Comparison of ENCODE assay signal across 1 cellular context in the genomic region with DNA sequence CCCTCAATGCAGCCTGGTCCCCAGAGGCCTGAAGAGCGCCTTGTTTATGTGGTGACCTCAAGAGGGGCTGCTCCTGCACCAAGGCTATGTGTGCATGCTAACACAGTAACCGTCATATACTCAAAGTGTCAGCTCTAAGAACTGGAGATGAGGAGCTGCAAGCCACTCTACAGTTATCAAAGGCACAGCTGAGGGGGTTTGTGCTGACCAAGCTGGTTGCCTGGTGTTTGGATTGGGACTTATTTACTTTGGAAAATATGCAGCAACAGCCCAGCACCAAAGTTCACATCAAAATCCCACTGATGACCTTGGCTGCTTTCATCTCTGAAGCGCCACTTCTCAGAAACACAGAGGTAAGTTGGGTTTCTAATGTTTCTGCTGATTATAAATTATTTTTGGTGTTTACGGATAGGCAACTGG.
A peak's percentile ranks its signal among the peaks of the same experiment; 100 is the strongest.
TF ChIP-seq lines count a peak whose summit lies in the region.

A gene with protein sequence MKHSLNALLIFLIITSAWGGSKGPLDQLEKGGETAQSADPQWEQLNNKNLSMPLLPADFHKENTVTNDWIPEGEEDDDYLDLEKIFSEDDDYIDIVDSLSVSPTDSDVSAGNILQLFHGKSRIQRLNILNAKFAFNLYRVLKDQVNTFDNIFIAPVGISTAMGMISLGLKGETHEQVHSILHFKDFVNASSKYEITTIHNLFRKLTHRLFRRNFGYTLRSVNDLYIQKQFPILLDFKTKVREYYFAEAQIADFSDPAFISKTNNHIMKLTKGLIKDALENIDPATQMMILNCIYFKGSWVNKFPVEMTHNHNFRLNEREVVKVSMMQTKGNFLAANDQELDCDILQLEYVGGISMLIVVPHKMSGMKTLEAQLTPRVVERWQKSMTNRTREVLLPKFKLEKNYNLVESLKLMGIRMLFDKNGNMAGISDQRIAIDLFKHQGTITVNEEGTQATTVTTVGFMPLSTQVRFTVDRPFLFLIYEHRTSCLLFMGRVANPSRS (plus strand): TSS at position 321 of the 420 bp plus-strand sequence. CDS start 5,200 bp downstream, outside the sequence.

TF ChIP-seq in HepG2, 621 proteins besides CTCF, POLR2A, EP300 and RAD21 (continued from another document and continues in another):
- TF ChIP-seq GATA4 (IDR thresholded peaks at IDR 0.05; ENCODE audit: borderline replicate concordance, low read depth) (peak; percentile 61; the same call in 1 of the 2 replicates), ETV5 (CRISPR knock-in tag; IDR thresholded peaks at IDR 0.05; ENCODE audit: borderline replicate concordance) (peak; percentile 34; the same call in 1 of the 2 replicates), MTA1 (CRISPR knock-in tag; IDR thresholded peaks at IDR 0.05; ENCODE audit: borderline replicate concordance) (peak; percentile 50; the same call in 1 of the 2 replicates), LRRFIP1 (CRISPR knock-in tag; conservative IDR thresholded peaks at IDR 0.05) (no peak), ZFAT (CRISPR knock-in tag; conservative IDR thresholded peaks at IDR 0.05) (no peak), TCF7 (IDR thresholded peaks at IDR 0.05; ENCODE audit: low read depth) (peak; percentile 84), FOXM1 (CRISPR knock-in tag; IDR thresholded peaks at IDR 0.05) (no peak), MAF1 (CRISPR knock-in tag; IDR thresholded peaks at IDR 0.05; ENCODE audit: borderline replicate concordance) (peak; percentile 66; the same call in 1 of the 2 replicates), TFE3 (CRISPR knock-in tag; IDR thresholded peaks at IDR 0.05) (peak; percentile 52; the same call in 1 of the 2 replicates), BCL6 (CRISPR knock-in tag; IDR thresholded peaks at IDR 0.05) (peak; percentile 78; the same call in 1 of the 2 replicates), SIX1 (CRISPR knock-in tag; IDR thresholded peaks at IDR 0.05; ENCODE audit: borderline replicate concordance) (peak; percentile 63; the same call in 1 of the 2 replicates), RBM39 (IDR thresholded peaks at IDR 0.05; ENCODE audit: low read depth, low read length, poor library complexity, severe bottlenecking) (no peak), CEBPG (CRISPR knock-in tag; IDR thresholded peaks at IDR 0.05) (peak; percentile 69), CCAR2 (optimal IDR thresholded peaks at IDR 0.05; ENCODE audit: low read depth, low read length) (no peak), ZNF562 (CRISPR knock-in tag; IDR thresholded peaks at IDR 0.05; ENCODE audit: borderline replicate concordance) (no peak), IKZF5 (CRISPR knock-in tag; IDR thresholded peaks at IDR 0.05) (peak; percentile 95), BHLHE40 (IDR thresholded peaks at IDR 0.05; ENCODE audit: low read length) (no peak), HNF4A (CRISPR knock-in tag; IDR thresholded peaks at IDR 0.05) (peak; percentile 95), ZNF746 (CRISPR knock-in tag; IDR thresholded peaks at IDR 0.05) (peak; percentile 46; the same call in 1 of the 2 replicates), NFIC (IDR thresholded peaks at IDR 0.05; ENCODE audit: low read length) (peak; percentile 51; the same call in 1 of the 2 replicates), ZNF776 (CRISPR knock-in tag; IDR thresholded peaks at IDR 0.05) (no peak), ZNF790 (CRISPR knock-in tag; IDR thresholded peaks at IDR 0.05; ENCODE audit: borderline replicate concordance) (no peak), ZNF235 (CRISPR knock-in tag; IDR thresholded peaks at IDR 0.05; ENCODE audit: borderline replicate concordance) (no peak), MAZ (IDR thresholded peaks at IDR 0.05; ENCODE audit: borderline replicate concordance, low read depth, low read length) (0 out of 2 replicates have a peak, but pooled peaks have one; percentile 8), MAZ (CRISPR knock-in tag; IDR thresholded peaks at IDR 0.05; ENCODE audit: low read depth) (0 out of 2 replicates have a peak, but pooled peaks have one; percentile 53), MTERF4 (CRISPR knock-in tag; IDR thresholded peaks at IDR 0.05) (no peak), ZNF224 (CRISPR knock-in tag; IDR thresholded peaks at IDR 0.05) (no peak), KDM4B (CRISPR knock-in tag; IDR thresholded peaks at IDR 0.05) (peak; percentile 68; the same call in 1 of the 2 replicates), ZSCAN12 (CRISPR knock-in tag; IDR thresholded peaks at IDR 0.05) (0 out of 2 replicates have a peak, but pooled peaks have one; percentile 70), CHD4 (IDR thresholded peaks at IDR 0.05; ENCODE audit: borderline replicate concordance, low read length) (no peak), SMAD3 (CRISPR knock-in tag; IDR thresholded peaks at IDR 0.05) (peak; percentile 65; the same call in 1 of the 2 replicates), YY1 (IDR thresholded peaks at IDR 0.05; ENCODE audit: insufficient read depth, insufficient replicate concordance, low read depth, low read length) (no peak)
- TF ChIP-seq, protein P1, sequence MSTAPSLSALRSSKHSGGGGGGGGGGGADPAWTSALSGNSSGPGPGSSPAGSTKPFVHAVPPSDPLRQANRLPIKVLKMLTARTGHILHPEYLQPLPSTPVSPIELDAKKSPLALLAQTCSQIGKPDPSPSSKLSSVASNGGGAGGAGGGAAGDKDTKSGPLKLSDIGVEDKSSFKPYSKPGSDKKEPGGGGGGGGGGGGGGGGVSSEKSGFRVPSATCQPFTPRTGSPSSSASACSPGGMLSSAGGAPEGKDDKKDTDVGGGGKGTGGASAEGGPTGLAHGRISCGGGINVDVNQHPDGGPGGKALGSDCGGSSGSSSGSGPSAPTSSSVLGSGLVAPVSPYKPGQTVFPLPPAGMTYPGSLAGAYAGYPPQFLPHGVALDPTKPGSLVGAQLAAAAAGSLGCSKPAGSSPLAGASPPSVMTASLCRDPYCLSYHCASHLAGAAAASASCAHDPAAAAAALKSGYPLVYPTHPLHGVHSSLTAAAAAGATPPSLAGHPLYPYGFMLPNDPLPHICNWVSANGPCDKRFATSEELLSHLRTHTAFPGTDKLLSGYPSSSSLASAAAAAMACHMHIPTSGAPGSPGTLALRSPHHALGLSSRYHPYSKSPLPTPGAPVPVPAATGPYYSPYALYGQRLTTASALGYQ (CRISPR knock-in tag; IDR thresholded peaks at IDR 0.05), result peak; percentile 87
- TF ChIP-seq, protein P2, sequence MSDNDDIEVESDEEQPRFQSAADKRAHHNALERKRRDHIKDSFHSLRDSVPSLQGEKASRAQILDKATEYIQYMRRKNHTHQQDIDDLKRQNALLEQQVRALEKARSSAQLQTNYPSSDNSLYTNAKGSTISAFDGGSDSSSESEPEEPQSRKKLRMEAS (IDR thresholded peaks at IDR 0.05), result peak; percentile 60; the same call in 1 of the 2 replicates
- TF ChIP-seq, protein P3, sequence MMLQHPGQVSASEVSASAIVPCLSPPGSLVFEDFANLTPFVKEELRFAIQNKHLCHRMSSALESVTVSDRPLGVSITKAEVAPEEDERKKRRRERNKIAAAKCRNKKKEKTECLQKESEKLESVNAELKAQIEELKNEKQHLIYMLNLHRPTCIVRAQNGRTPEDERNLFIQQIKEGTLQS (CRISPR knock-in tag; IDR thresholded peaks at IDR 0.05), result peak; percentile 70
- TF ChIP-seq, protein P4, sequence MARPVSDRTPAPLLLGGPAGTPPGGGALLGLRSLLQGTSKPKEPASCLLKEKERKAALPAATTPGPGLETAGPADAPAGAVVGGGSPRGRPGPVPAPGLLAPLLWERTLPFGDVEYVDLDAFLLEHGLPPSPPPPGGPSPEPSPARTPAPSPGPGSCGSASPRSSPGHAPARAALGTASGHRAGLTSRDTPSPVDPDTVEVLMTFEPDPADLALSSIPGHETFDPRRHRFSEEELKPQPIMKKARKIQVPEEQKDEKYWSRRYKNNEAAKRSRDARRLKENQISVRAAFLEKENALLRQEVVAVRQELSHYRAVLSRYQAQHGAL (CRISPR knock-in tag; IDR thresholded peaks at IDR 0.05; ENCODE audit: not compliant biosample characterization), result peak; percentile 74
- TF ChIP-seq, protein P5, sequence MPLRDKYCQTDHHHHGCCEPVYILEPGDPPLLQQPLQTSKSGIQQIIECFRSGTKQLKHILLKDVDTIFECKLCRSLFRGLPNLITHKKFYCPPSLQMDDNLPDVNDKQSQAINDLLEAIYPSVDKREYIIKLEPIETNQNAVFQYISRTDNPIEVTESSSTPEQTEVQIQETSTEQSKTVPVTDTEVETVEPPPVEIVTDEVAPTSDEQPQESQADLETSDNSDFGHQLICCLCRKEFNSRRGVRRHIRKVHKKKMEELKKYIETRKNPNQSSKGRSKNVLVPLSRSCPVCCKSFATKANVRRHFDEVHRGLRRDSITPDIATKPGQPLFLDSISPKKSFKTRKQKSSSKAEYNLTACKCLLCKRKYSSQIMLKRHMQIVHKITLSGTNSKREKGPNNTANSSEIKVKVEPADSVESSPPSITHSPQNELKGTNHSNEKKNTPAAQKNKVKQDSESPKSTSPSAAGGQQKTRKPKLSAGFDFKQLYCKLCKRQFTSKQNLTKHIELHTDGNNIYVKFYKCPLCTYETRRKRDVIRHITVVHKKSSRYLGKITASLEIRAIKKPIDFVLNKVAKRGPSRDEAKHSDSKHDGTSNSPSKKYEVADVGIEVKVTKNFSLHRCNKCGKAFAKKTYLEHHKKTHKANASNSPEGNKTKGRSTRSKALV (CRISPR knock-in tag; IDR thresholded peaks at IDR 0.05), result peak; percentile 58; the same call in 1 of the 2 replicates
- TF ChIP-seq, protein P6, sequence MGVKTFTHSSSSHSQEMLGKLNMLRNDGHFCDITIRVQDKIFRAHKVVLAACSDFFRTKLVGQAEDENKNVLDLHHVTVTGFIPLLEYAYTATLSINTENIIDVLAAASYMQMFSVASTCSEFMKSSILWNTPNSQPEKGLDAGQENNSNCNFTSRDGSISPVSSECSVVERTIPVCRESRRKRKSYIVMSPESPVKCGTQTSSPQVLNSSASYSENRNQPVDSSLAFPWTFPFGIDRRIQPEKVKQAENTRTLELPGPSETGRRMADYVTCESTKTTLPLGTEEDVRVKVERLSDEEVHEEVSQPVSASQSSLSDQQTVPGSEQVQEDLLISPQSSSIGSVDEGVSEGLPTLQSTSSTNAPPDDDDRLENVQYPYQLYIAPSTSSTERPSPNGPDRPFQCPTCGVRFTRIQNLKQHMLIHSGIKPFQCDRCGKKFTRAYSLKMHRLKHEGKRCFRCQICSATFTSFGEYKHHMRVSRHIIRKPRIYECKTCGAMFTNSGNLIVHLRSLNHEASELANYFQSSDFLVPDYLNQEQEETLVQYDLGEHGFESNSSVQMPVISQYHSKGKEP (CRISPR knock-in tag; IDR thresholded peaks at IDR 0.05), result peak; percentile 48; the same call in 1 of the 2 replicates
- TF ChIP-seq, protein P7, sequence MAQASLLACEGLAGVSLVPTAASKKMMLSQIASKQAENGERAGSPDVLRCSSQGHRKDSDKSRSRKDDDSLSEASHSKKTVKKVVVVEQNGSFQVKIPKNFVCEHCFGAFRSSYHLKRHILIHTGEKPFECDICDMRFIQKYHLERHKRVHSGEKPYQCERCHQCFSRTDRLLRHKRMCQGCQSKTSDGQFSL (CRISPR knock-in tag; IDR thresholded peaks at IDR 0.05), result 0 out of 2 replicates have a peak, but pooled peaks have one; percentile 67
- TF ChIP-seq, protein P8, sequence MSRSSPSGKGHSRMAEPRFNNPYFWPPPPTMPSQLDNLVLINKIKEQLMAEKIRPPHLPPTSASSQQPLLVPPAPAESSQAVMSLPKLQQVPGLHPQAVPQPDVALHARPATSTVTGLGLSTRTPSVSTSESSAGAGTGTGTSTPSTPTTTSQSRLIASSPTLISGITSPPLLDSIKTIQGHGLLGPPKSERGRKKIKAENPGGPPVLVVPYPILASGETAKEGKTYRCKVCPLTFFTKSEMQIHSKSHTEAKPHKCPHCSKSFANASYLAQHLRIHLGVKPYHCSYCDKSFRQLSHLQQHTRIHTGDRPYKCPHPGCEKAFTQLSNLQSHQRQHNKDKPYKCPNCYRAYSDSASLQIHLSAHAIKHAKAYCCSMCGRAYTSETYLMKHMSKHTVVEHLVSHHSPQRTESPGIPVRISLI (CRISPR knock-in tag; IDR thresholded peaks at IDR 0.05; ENCODE audit: borderline replicate concordance), result peak; percentile 15; the same call in 1 of the 2 replicates
